In the genomic region with DNA sequence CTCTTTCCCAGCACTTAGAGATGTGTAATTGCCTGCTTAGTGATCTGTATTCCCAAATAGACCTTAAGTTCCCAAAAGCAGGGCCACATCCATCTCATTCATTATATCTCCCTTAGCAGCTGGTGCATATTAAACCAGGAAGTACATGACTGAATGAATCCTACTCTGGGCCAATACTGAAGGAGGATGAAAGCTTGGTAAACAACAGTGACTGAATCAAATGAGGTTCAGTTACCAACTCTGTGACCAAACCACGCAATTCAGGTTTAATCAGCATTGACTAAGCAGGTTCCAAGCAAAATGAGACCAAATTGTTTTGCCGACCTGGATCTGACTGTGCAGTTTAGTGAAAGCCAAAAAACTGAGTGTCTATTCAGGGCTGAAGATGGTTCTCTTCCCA, we compare ENCODE assay signal across 26 cellular contexts.
A peak's percentile ranks its signal among the peaks of the same experiment; 100 is the strongest.
DNase-seq lines count a peak whose midpoint lies in the region; TF ChIP-seq lines count a peak whose summit lies in the region.
"Had no signal": no experiment of that assay in that cellular context is flagged by ENCODE, and none has a peak within 500 bp of the region (broad histone marks: within the 10 kb centered on the region; RNA-seq: fewer than 3 reads in every experiment).

No MANE protein-coding gene starts in this region.

- no peak overlapping the region for H2BK5ac ChIP-seq in trophoblast cell (ENCODE audit: low read depth, low read length, poor library complexity)

- H2AK5ac ChIP-seq in trophoblast cell (ENCODE audit: low read length) = no peak overlapping the region

- H3K27ac ChIP-seq in trophoblast cell (ENCODE audit: low read depth, low read length) = no peak overlapping the region
- no peak overlapping the region for H3K27ac ChIP-seq in testis
- H3K27ac ChIP-seq: body of pancreas, esophagus squamous epithelium, prostate gland, SK-N-MC had no signal

- H3K36me3 ChIP-seq in trophoblast cell (ENCODE audit: control insufficient read depth in 1 of 2, insufficient read depth in 2 of 2, low read length in 2 of 2) = no peaks in the 10 kb centered on the region
- no peaks in the 10 kb centered on the region for H3K36me3 ChIP-seq in testis (ENCODE audit: low read depth, missing control alignments)
- H3K36me3 ChIP-seq: esophagus squamous epithelium, prostate gland, upper lobe of left lung had no signal

- peaks cover 2 to 6% of the 10 kb centered on the region in 2 experiments for H3K4me1 ChIP-seq in trophoblast cell (ENCODE audit: control insufficient read depth in 1 of 2, insufficient read depth in 2 of 2, low read length in 2 of 2)
- peaks cover 19% of the 10 kb centered on the region for H3K4me1 ChIP-seq in testis
- H3K4me1 ChIP-seq: body of pancreas, esophagus squamous epithelium, prostate gland, upper lobe of left lung had no signal

- DNase-seq in HCEC 1CT (peak; percentile 22), NCI-H2107 treated with DMSO at 0.1 percent for 48 hours (lab: John Stamatoyannopoulos, UW; ENCODE audit: unreplicated experiment) (peak; percentile 22), fibroblast of gingiva (ENCODE audit: low read depth) (peak; percentile 6), trophoblast cell (no peak), testis (no peak), hypothalamus (lab: John Stamatoyannopoulos, UW) (no peak), cerebellar nuclear complex (lab: John Stamatoyannopoulos, UW) (no peak), midbrain (lab: John Stamatoyannopoulos, UW) (no peak)
- DNase-seq: activated B cell treated with CpG ODN at 0.5 μM for 24 hours; activated CD4-positive, alpha-beta T cell treated with anti-CD3 and anti-CD28 coated beads, Interleukin-2, amount 50 U/mL, for 4 hours; activated naive CD4-positive, alpha-beta T cell treated with Interleukin-2 at 50 U/mL for 16 hours; body of pancreas; C1 segment of cervical spinal cord; COR-L47; esophagus squamous epithelium; naive B cell; NCI-H1048; NCI-H1694; NCI-H524; nucleus accumbens; OCI-M1; stimulated activated CD4-positive, alpha-beta T cell treated with anti-CD3 and anti-CD28 coated beads, Interleukin-15, amount 100 ng/mL, for 24 hours; stimulated activated CD4-positive, alpha-beta T cell treated with anti-CD3 and anti-CD28 coated beads, Interleukin-4, amount 100 ng/mL, for 4 hours; upper lobe of left lung had no signal

- H3K79me2 ChIP-seq in trophoblast cell (ENCODE audit: control insufficient read depth, insufficient read depth, low read length, poor library complexity) = no peaks in the 10 kb centered on the region

- no peak overlapping the region for H3K9ac ChIP-seq in trophoblast cell (ENCODE audit: low read length)

- peaks cover 5% of the 10 kb centered on the region for H3K79me1 ChIP-seq in trophoblast cell (ENCODE audit: low read length)

- peak overlapping the region; percentile 51 for H2BK12ac ChIP-seq in trophoblast cell (ENCODE audit: low read length)

- no peak overlapping the region for H3K23ac ChIP-seq in trophoblast cell (ENCODE audit: low read length)

- H4K8ac ChIP-seq in trophoblast cell (ENCODE audit: low read depth, low read length) = no peak overlapping the region

- H3K4ac ChIP-seq in trophoblast cell (ENCODE audit: low read depth, low read length) = no peak overlapping the region

- no peaks in the 10 kb centered on the region for H3K27me3 ChIP-seq in trophoblast cell (ENCODE audit: insufficient read depth, low read length)
- H3K27me3 ChIP-seq in testis = no peaks in the 10 kb centered on the region
- H3K27me3 ChIP-seq: body of pancreas, esophagus squamous epithelium, upper lobe of left lung had no signal

- H3K9me3 ChIP-seq in trophoblast cell (ENCODE audit: insufficient read depth, low read depth, low read length) = no peaks in the 10 kb centered on the region
- H3K9me3 ChIP-seq in testis = no peaks in the 10 kb centered on the region
- H3K9me3 ChIP-seq: body of pancreas, esophagus squamous epithelium, prostate gland, upper lobe of left lung had no signal

- peak overlapping the region; percentile 26 for H3K14ac ChIP-seq in trophoblast cell (ENCODE audit: low read length)

- no CpG with 5 or more reads among the region's 2 CpGs for WGBS in trophoblast cell (ENCODE audit: extremely low coverage, insufficient coverage, insufficient read length)
- 72 to 84% methylated on average over 2 of the region's 2 CpGs for WGBS in testis, 2 donors

- TF ChIP-seq CTCF in testis (IDR thresholded peaks at IDR 0.05) = no peak

- H3K4me2 ChIP-seq in trophoblast cell (ENCODE audit: low read length) = no peak overlapping the region

- H3K4me3 ChIP-seq in trophoblast cell (ENCODE audit: low read depth, low read length) (no peak overlapping the region), testis (no peak overlapping the region)
- H3K4me3 ChIP-seq: body of pancreas, esophagus squamous epithelium, prostate gland, SK-N-MC, upper lobe of left lung had no signal

- intact Hi-C loops in testis (cut with DNase I; ENCODE audit: low total_unique reads) = no loop called here

- H2AFZ ChIP-seq in trophoblast cell (ENCODE audit: insufficient read depth, low read length, poor library complexity) = no peak overlapping the region

- H4K12ac ChIP-seq in trophoblast cell (ENCODE audit: low read depth, low read length) = no peak overlapping the region

- no peak overlapping the region for H3K18ac ChIP-seq in trophoblast cell (ENCODE audit: low read length)

- no peak for TF ChIP-seq POLR2A in testis (IDR thresholded peaks at IDR 0.05)

- peak overlapping the region; percentile 61 for H2BK120ac ChIP-seq in trophoblast cell (ENCODE audit: insufficient read depth, low read length, poor library complexity)

- H4K91ac ChIP-seq in trophoblast cell (ENCODE audit: low read depth, low read length) = peak overlapping the region; percentile 8

Comparison
In these comparisons a context has a peak if more than half of its experiments do, and no peak if none do; other contexts are left out.
1. DNase-seq: peak in HCEC 1CT (single experiment), NCI-H2107 treated with DMSO at 0.1 percent for 48 hours (single experiment) and fibroblast of gingiva (single experiment); none in trophoblast cell (0 of 2), testis (single experiment), hypothalamus (0 of 51), cerebellar nuclear complex (0 of 2) and midbrain (single experiment).